ENCODE assay signal across 8 cellular contexts in genomic region chr5:80204808-80205614, GRCh38. TPM values are rescaled to one million over a fixed set of nuclear protein-coding genes. Genes with fewer than 3 reads are reported as not detected.
DNase-seq lines count a peak whose midpoint lies in the region; ATAC-seq and TF ChIP-seq lines count a peak whose summit lies in the region.

No MANE protein-coding gene starts in this region.

- peaks cover 0 to 21% (median 0%) of the 10 kb centered on the region in 4 donors for H3K36me3 ChIP-seq in sigmoid colon

- no TSS peak for BruUV-seq in Calu3 (replicated peaks; lab: Mats Ljungman, UMichigan)

- WGBS in sigmoid colon, 2 donors = 21 to 49% methylated on average over 10 of the region's 10 CpGs

- H3K9me3 ChIP-seq in sigmoid colon = no peaks in the 10 kb centered on the region

- CTCF ChIA-PET in Calu3 (lab: Charles Lee) = interaction anchor here (0.7 to 1.8 kb wide), 7 partner anchors 10 to 103 kb away, joined by 3 to 9 read pairs (median 5); partner anchors contain the start of gene SERINC5

- intact Hi-C loops in Calu3 (cut with micrococcal nuclease; ENCODE audit: unreplicated experiment) = no loop called here
- intact Hi-C loops in sigmoid colon (cut with DNase I) = no loop called here

- H3K27me3 ChIP-seq in foreskin keratinocyte (no peaks in the 10 kb centered on the region), sigmoid colon (no peaks in the 10 kb centered on the region)

- H3K4me1 Mint-ChIP-seq in Calu3 (ENCODE audit: low read depth, unreplicated experiment) (peaks cover 26% of the 10 kb centered on the region), naive B cell (peaks cover 8 to 13% (median 12%) of the 10 kb centered on the region in 3 donors)

- ATAC-seq in naive B cell (ENCODE audit: low read depth in 2 of 2) (peak; percentile 50 to 58), foreskin keratinocyte (no peak), GM18520 (IDR thresholded peaks at IDR 0.05; ENCODE audit: unreplicated experiment) (no peak)

- no peak for TF ChIP-seq POLR2A in sigmoid colon (IDR thresholded peaks at IDR 0.05)

- no peak for TF ChIP-seq EP300 in sigmoid colon (IDR thresholded peaks at IDR 0.05)

- H3K4me3 ChIP-seq in sigmoid colon = no peak overlapping the region

- TF ChIP-seq CTCF in Calu3 (IDR thresholded peaks at IDR 0.05; ENCODE audit: unreplicated experiment) (no peak), foreskin keratinocyte (conservative IDR thresholded peaks at IDR 0.05) (no peak), sigmoid colon (IDR thresholded peaks at IDR 0.05) (no peak)

- no peak overlapping the region for H3K27ac Mint-ChIP-seq in Calu3 (ENCODE audit: unreplicated experiment)
- peak overlapping the region in 3 of 6 donors; percentile 10 to 39 (median 34) for H3K27ac Mint-ChIP-seq in naive B cell

- H3K4me3 Mint-ChIP-seq in Calu3 (ENCODE audit: low read depth, unreplicated experiment) (no peak overlapping the region), naive B cell (no peak overlapping the region)

- H3K36me3 Mint-ChIP-seq in Calu3 (ENCODE audit: insufficient read depth, unreplicated experiment) (no peaks in the 10 kb centered on the region), naive B cell (peaks cover 0 to 14% of the 10 kb centered on the region in 2 donors)

- H3K27ac ChIP-seq in cingulate gyrus (ENCODE audit: low read depth, low read length) = peak overlapping the region; percentile 87
- no peak overlapping the region for H3K27ac ChIP-seq in foreskin keratinocyte
- peak overlapping the region in 1 of 4 donors; percentile 2 for H3K27ac ChIP-seq in sigmoid colon

- H3K4me1 ChIP-seq in foreskin keratinocyte = no peaks in the 10 kb centered on the region
- H3K4me1 ChIP-seq in sigmoid colon = peaks cover 0 to 9% (median 0%) of the 10 kb centered on the region in 4 donors

- H3K27me3 Mint-ChIP-seq in Calu3 (ENCODE audit: unreplicated experiment) = no peaks in the 10 kb centered on the region
- H3K27me3 Mint-ChIP-seq in naive B cell = no peaks in the 10 kb centered on the region

- no peaks in the 10 kb centered on the region for H3K9me3 Mint-ChIP-seq in Calu3 (ENCODE audit: low read depth, unreplicated experiment)
- no peaks in the 10 kb centered on the region for H3K9me3 Mint-ChIP-seq in naive B cell

- DNase-seq in Calu3 = peak; percentile 21
- peak; percentile 17 for DNase-seq in NOMO-1 treated with dmso at 0.1 percent for 144 hours (lab: John Stamatoyannopoulos, UW; ENCODE audit: unreplicated experiment)
- no peak for DNase-seq in naive B cell
- DNase-seq in foreskin keratinocyte = no peak
- DNase-seq in NCI-H345 treated with DMSO at 0.1 percent for 48 hours (lab: John Stamatoyannopoulos, UW; ENCODE audit: unreplicated experiment) = no peak
- no peak for DNase-seq in sigmoid colon

RNA-seq across cellular contexts. Expression of gene SERINC5, which starts 50.8 kb away (rescaled TPM):
- total RNA-seq in Calu3 (2022) (47.0 and 49.2 TPM in 2 replicates), foreskin keratinocyte (19.1 and 21.4 TPM in 2 replicates), sigmoid colon (10 to 100 TPM in 2 of 4 donors, 1 to 10 TPM in 2; 6.6 to 11.9 (median 9.9) TPM)
- polyA plus RNA-seq in naive B cell (ENCODE audit: low read depth in 6 of 6) (1 to 10 TPM; 1.4 to 4.0 (median 2.8) TPM), foreskin keratinocyte (2.9 and 3.9 TPM in 2 replicates), sigmoid colon (10 to 100 TPM in 1 of 3 donors, 1 to 10 TPM in 2; 3.6 to 25.9 (median 5.1) TPM)

Comparison
In these comparisons a context has a peak if more than half of its experiments do, and no peak if none do; other contexts are left out.
1. DNase-seq: peak in Calu3 (single experiment) and NOMO-1 treated with dmso at 0.1 percent for 144 hours (single experiment); none in naive B cell (single experiment), foreskin keratinocyte (0 of 2), NCI-H345 treated with DMSO at 0.1 percent for 48 hours (single experiment) and sigmoid colon (single experiment).
2. ATAC-seq: peak in naive B cell (2 of 2); none in foreskin keratinocyte (single experiment) and GM18520 (single experiment).